ENCODE assay signal across 8 cellular contexts in the genomic region with DNA sequence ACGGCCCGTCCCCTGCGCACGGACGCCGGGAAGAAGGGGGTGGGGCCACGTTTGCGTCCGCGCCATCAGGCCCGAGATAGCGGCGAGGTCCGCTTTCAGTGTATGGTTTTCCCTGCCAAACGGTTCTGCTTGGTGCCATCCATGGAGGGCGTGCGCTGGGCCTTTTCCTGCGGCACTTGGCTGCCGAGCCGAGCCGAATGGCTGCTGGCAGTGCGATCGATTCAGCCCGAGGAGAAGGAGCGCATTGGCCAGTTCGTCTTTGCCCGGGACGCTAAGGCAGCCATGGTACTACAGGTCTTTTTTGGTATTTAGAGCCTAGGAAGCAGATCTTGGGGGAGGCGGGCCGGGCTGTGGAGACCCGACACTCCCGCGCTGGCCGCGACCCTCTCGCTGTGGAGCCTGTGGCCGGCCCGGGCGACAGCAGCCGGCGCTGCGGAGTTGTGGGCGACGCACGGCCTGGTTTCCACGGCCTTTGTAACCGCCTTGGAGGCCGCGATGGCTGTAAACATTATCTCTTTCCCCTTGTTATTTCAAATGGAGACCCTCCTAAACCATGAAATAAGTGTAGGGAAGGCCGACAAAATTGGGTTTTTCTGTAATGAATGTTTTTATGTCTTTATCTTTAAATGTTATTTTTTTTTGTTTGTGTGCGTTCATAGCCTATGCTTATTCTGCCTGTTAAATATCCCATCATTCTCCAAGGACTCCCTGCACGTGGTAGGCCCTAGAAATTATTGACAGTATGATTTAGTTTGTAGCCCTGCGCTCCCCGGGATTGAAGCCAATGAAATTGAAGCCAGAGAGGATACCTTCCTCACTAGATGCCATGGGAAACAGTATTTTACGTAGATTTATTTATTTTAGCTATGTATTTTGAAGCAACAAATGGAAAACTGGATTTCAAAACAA. TPM values are rescaled to one million over a fixed set of nuclear protein-coding genes. Genes with fewer than 3 reads are reported as not detected.
DNase-seq lines count a peak whose midpoint lies in the region; ATAC-seq and TF ChIP-seq lines count a peak whose summit lies in the region.

A gene with protein sequence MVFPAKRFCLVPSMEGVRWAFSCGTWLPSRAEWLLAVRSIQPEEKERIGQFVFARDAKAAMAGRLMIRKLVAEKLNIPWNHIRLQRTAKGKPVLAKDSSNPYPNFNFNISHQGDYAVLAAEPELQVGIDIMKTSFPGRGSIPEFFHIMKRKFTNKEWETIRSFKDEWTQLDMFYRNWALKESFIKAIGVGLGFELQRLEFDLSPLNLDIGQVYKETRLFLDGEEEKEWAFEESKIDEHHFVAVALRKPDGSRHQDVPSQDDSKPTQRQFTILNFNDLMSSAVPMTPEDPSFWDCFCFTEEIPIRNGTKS (plus strand): TSS at position 54 of the 909 bp plus-strand sequence. CDS start 49 bp downstream, at position 103.

- peak within 1 kb of the TSS; percentile 96 for H3K4me3 ChIP-seq in choroid plexus epithelial cell (ENCODE audit: low read depth, low read length)

- intact Hi-C loops in left colon (cut with DNase I, micrococcal nuclease), result loop anchor here in 1 of 2 donors (5.0 kb wide), 1 partner anchor 56 kb away; a partner anchor contains a TSS

- peak; percentile 18 for ATAC-seq in GM19452 (IDR thresholded peaks at IDR 0.05; ENCODE audit: unreplicated experiment)
- peak; percentile 15 for ATAC-seq in HG03460 (IDR thresholded peaks at IDR 0.05; ENCODE audit: unreplicated experiment)
- peak; percentile 34 for ATAC-seq in left colon
- peak; percentile 15 for ATAC-seq in stimulated activated naive CD8-positive, alpha-beta T cell treated with anti-CD3 and anti-CD28 coated beads, Interleukin-15, Interleukin-2, amounts not matched to agents 100 U/mL and 50 U/mL, for 24 hours

- no peak for TF ChIP-seq CTCF in choroid plexus epithelial cell (conservative IDR thresholded peaks at IDR 0.05; ENCODE audit: low read depth, low read length)

- peak; percentile 77 for DNase-seq in GF-D8 (lab: John Stamatoyannopoulos, UW)
- DNase-seq in choroid plexus epithelial cell (ENCODE audit: low read depth), result peak; percentile 50
- peak in 1 of 2 donors; percentile 21 for DNase-seq in left colon
- no peak for DNase-seq in stimulated activated naive CD8-positive, alpha-beta T cell treated with anti-CD3 and anti-CD28 coated beads, Interleukin-15, Interleukin-2, amounts not matched to agents 100 U/mL and 50 U/mL, for 24 hours
- no peak for DNase-seq in GOT3 (lab: John Stamatoyannopoulos, UW)

TF ChIP-seq in PFSK-1, 5 proteins besides CTCF, POLR2A, EP300 and RAD21:
- TF ChIP-seq FOXP2 (optimal IDR thresholded peaks at IDR 0.05; ENCODE audit: borderline replicate concordance, extremely low read depth, extremely low read length, insufficient read depth) (no peak), POLR2AphosphoS5 (IDR thresholded peaks at IDR 0.05; ENCODE audit: low read depth, low read length) (peak; percentile 85), TAF1 (IDR thresholded peaks at IDR 0.05; ENCODE audit: borderline replicate concordance, insufficient read depth, low read length) (peak; percentile 56; the same call in 1 of the 2 replicates), SIN3A (IDR thresholded peaks at IDR 0.05; ENCODE audit: borderline replicate concordance, insufficient read depth, low read length) (peak; percentile 67; the same call in 1 of the 2 replicates)
- TF ChIP-seq, protein P1, sequence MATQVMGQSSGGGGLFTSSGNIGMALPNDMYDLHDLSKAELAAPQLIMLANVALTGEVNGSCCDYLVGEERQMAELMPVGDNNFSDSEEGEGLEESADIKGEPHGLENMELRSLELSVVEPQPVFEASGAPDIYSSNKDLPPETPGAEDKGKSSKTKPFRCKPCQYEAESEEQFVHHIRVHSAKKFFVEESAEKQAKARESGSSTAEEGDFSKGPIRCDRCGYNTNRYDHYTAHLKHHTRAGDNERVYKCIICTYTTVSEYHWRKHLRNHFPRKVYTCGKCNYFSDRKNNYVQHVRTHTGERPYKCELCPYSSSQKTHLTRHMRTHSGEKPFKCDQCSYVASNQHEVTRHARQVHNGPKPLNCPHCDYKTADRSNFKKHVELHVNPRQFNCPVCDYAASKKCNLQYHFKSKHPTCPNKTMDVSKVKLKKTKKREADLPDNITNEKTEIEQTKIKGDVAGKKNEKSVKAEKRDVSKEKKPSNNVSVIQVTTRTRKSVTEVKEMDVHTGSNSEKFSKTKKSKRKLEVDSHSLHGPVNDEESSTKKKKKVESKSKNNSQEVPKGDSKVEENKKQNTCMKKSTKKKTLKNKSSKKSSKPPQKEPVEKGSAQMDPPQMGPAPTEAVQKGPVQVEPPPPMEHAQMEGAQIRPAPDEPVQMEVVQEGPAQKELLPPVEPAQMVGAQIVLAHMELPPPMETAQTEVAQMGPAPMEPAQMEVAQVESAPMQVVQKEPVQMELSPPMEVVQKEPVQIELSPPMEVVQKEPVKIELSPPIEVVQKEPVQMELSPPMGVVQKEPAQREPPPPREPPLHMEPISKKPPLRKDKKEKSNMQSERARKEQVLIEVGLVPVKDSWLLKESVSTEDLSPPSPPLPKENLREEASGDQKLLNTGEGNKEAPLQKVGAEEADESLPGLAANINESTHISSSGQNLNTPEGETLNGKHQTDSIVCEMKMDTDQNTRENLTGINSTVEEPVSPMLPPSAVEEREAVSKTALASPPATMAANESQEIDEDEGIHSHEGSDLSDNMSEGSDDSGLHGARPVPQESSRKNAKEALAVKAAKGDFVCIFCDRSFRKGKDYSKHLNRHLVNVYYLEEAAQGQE (IDR thresholded peaks at IDR 0.05; ENCODE audit: insufficient read depth in 1 of 2, low read depth in 2 of 2, low read length in 2 of 2), result 0 out of 4 replicates have a peak, but pooled peaks of 1 of the 2 experiments have one; percentile 13

RNA-seq across cellular contexts. Expression of the gene that starts here (rescaled TPM):
- 33.7 TPM for polyA plus RNA-seq in PFSK-1 (2012; ENCODE audit: insufficient read length, low read depth)
- 10 to 100 TPM; 15.8 to 17.6 TPM for total RNA-seq in left colon

Comparison
In these comparisons a context has a peak if more than half of its experiments do, and no peak if none do; other contexts are left out.
1. DNase-seq: peak in GF-D8 (single experiment) and choroid plexus epithelial cell (single experiment); none in stimulated activated naive CD8-positive, alpha-beta T cell treated with anti-CD3 and anti-CD28 coated beads, Interleukin-15, Interleukin-2, amounts not matched to agents 100 U/mL and 50 U/mL, for 24 hours (single experiment) and GOT3 (single experiment).
2. Peak in every context shown above with its lines, with median percentiles within 50 percentile points of each other: ATAC-seq.